ENCODE assay signal across 13 cellular contexts in genomic region chr13:24167666-24168391, GRCh38. TPM values are rescaled to one million over a fixed set of nuclear protein-coding genes. Genes with fewer than 3 reads are reported as not detected.
DNase-seq lines count a peak whose midpoint lies in the region; ATAC-seq and TF ChIP-seq lines count a peak whose summit lies in the region.
"Had no signal": no experiment of that assay in that cellular context is flagged by ENCODE, and none has a peak within 500 bp of the region (broad histone marks: within the 10 kb centered on the region; RNA-seq: fewer than 3 reads in every experiment).

No MANE protein-coding gene starts in this region.

- H3K4me3 ChIP-seq in IMR-90 (ENCODE audit: insufficient read depth, low read depth, low read length) = no peak overlapping the region
- H3K4me3 ChIP-seq: gastrocnemius medialis, psoas muscle had no signal

- no peaks in the 10 kb centered on the region for H3K9me3 Mint-ChIP-seq in activated naive CD8-positive, alpha-beta T cell treated with anti-CD3 and anti-CD28 coated beads, Interleukin-2, amount 50 U/mL, for 24 hours
- no peaks in the 10 kb centered on the region for H3K9me3 Mint-ChIP-seq in stimulated activated effector memory CD8-positive, alpha-beta T cell treated with anti-CD3 and anti-CD28 coated beads, Interleukin-12 subunit alpha, Interleukin-12 subunit beta, amount 100 ng/mL, for 72 hours

- ATAC-seq in IMR-90 (ENCODE audit: low read depth) (no peak), HG03442 (IDR thresholded peaks at IDR 0.05; ENCODE audit: unreplicated experiment) (no peak)
- ATAC-seq in activated naive CD8-positive, alpha-beta T cell treated with anti-CD3 and anti-CD28 coated beads, Interleukin-2, amount 50 U/mL, for 24 hours = no peak
- no peak for ATAC-seq in stimulated activated effector memory CD8-positive, alpha-beta T cell treated with anti-CD3 and anti-CD28 coated beads, Interleukin-12 subunit alpha, Interleukin-12 subunit beta, amount 100 ng/mL, for 72 hours
- ATAC-seq: gastrocnemius medialis, left ventricle myocardium superior, psoas muscle had no signal

- peak overlapping the region; percentile 60 for H3K27ac Mint-ChIP-seq in activated naive CD8-positive, alpha-beta T cell treated with anti-CD3 and anti-CD28 coated beads, Interleukin-2, amount 50 U/mL, for 24 hours
- H3K27ac Mint-ChIP-seq in stimulated activated effector memory CD8-positive, alpha-beta T cell treated with anti-CD3 and anti-CD28 coated beads, Interleukin-12 subunit alpha, Interleukin-12 subunit beta, amount 100 ng/mL, for 72 hours = peak overlapping the region; percentile 70

- H3K56ac ChIP-seq in IMR-90 (ENCODE audit: extremely low read depth, insufficient read depth, low read length) = no peak overlapping the region

- H3K36me3 ChIP-seq in IMR-90 (ENCODE audit: control insufficient read depth, insufficient read depth, low read length) = peaks cover 7% of the 10 kb centered on the region
- H3K36me3 ChIP-seq: gastrocnemius medialis had no signal

- no peak overlapping the region for H2AK9ac ChIP-seq in IMR-90 (replicated peaks; ENCODE audit: low read depth, low read length, poor library complexity)

- TF ChIP-seq POLR2A in IMR-90 (IDR thresholded peaks at IDR 0.05; ENCODE audit: low read depth, low read length) = no peak

- H3K9ac ChIP-seq in IMR-90 (ENCODE audit: low read depth, low read length) = no peak overlapping the region

- no peak overlapping the region for H4K91ac ChIP-seq in IMR-90 (ENCODE audit: insufficient read depth, low read depth, low read length)

- H3K4ac ChIP-seq in IMR-90 (ENCODE audit: low read depth, low read length) = no peak overlapping the region

- no peak overlapping the region for H3K4me3 Mint-ChIP-seq in activated naive CD8-positive, alpha-beta T cell treated with anti-CD3 and anti-CD28 coated beads, Interleukin-2, amount 50 U/mL, for 24 hours
- peak overlapping the region; percentile 31 for H3K4me3 Mint-ChIP-seq in stimulated activated effector memory CD8-positive, alpha-beta T cell treated with anti-CD3 and anti-CD28 coated beads, Interleukin-12 subunit alpha, Interleukin-12 subunit beta, amount 100 ng/mL, for 72 hours

- no peak overlapping the region for H2BK120ac ChIP-seq in IMR-90 (ENCODE audit: low read depth, low read length)

- in situ Hi-C loops in IMR-90 (cut with MboI; ENCODE audit: low sequenced_read_pairs) = no loop called here

- no peak overlapping the region for H2BK20ac ChIP-seq in IMR-90 (ENCODE audit: low read depth, low read length)

- H2BK15ac ChIP-seq in IMR-90 (ENCODE audit: low read depth, low read length) = no peak overlapping the region

- no peaks in the 10 kb centered on the region for H3K27me3 ChIP-seq in IMR-90 (ENCODE audit: control insufficient read depth, insufficient read depth, low read length)

- no peak overlapping the region for H3K27ac ChIP-seq in IMR-90 (ENCODE audit: insufficient read depth, low read length)
- H3K27ac ChIP-seq: gastrocnemius medialis, psoas muscle had no signal

- H3K4me1 ChIP-seq in IMR-90 (ENCODE audit: control insufficient read depth, insufficient read depth, low read length) = peaks cover 15% of the 10 kb centered on the region
- H3K4me1 ChIP-seq: gastrocnemius medialis, psoas muscle had no signal

- DNase-seq in IMR-90 (no peak), globus pallidus (ENCODE audit: low spot score) (peak; percentile 68), CD1c-positive myeloid dendritic cell (ENCODE audit: extremely low spot score) (no peak), NCI-H2107 treated with DMSO at 0.1 percent for 48 hours (lab: John Stamatoyannopoulos, UW; ENCODE audit: unreplicated experiment) (no peak)
- no peak for DNase-seq in activated naive CD8-positive, alpha-beta T cell treated with anti-CD3 and anti-CD28 coated beads, Interleukin-2, amount 50 U/mL, for 24 hours
- DNase-seq in stimulated activated effector memory CD8-positive, alpha-beta T cell treated with anti-CD3 and anti-CD28 coated beads, Interleukin-12 subunit alpha, Interleukin-12 subunit beta, amount 100 ng/mL, for 72 hours (ENCODE audit: low spot score in 2 of 2) = no peak
- DNase-seq: gastrocnemius medialis, left ventricle myocardium superior, NCI-H1417, psoas muscle, Right ventricle myocardium superior, T-helper 2 cell had no signal

- no peaks in the 10 kb centered on the region for H3K27me3 Mint-ChIP-seq in activated naive CD8-positive, alpha-beta T cell treated with anti-CD3 and anti-CD28 coated beads, Interleukin-2, amount 50 U/mL, for 24 hours

- no peaks in the 10 kb centered on the region for H3K9me3 ChIP-seq in IMR-90 (ENCODE audit: control insufficient read depth, insufficient read depth, low read length)
- H3K9me3 ChIP-seq: gastrocnemius medialis, psoas muscle had no signal

- H2AK5ac ChIP-seq in IMR-90 (ENCODE audit: low read depth, low read length) = no peak overlapping the region

- dilution Hi-C loops in IMR-90 (cut with HindIII; ENCODE audit: low sequenced_read_pairs, unreplicated experiment) = no loop called here

- no peak for TF ChIP-seq CTCF in IMR-90 (conservative IDR thresholded peaks at IDR 0.05; ENCODE audit: low read depth, low read length)

- POLR2A ChIA-PET in IMR-90 (lab: Charles Lee; ENCODE audit: unreplicated experiment) = interaction anchor here (1.0 kb wide), 1 partner anchor 21 kb away, joined by 4 read pairs; no protein-coding TSS in a partner anchor

- peaks cover 63 to 79% of the 10 kb centered on the region in 2 experiments for H3K79me1 ChIP-seq in IMR-90 (ENCODE audit: low read depth in 1 of 2, low read length in 2 of 2)

- intact Hi-C loops in IMR-90 (cut with micrococcal nuclease) = no loop called here

- peaks cover 34% of the 10 kb centered on the region for H3K9me1 ChIP-seq in IMR-90 (ENCODE audit: insufficient read depth, low read length)

- TF ChIP-seq RAD21 in IMR-90 (IDR thresholded peaks at IDR 0.05; ENCODE audit: low read length) = no peak

- no peak overlapping the region for H3K23ac ChIP-seq in IMR-90 (ENCODE audit: low read depth, low read length)

- CTCF ChIA-PET in IMR-90 (lab: Yijun Ruan, JAX) = no interaction called here

- H4K8ac ChIP-seq in IMR-90 (ENCODE audit: low read depth in 2 of 2, low read length in 2 of 2) = no peak overlapping the region

- no peak overlapping the region for H2BK5ac ChIP-seq in IMR-90 (ENCODE audit: low read depth, low read length, poor library complexity, severe bottlenecking)

- H3K4me1 Mint-ChIP-seq in activated naive CD8-positive, alpha-beta T cell treated with anti-CD3 and anti-CD28 coated beads, Interleukin-2, amount 50 U/mL, for 24 hours = peaks cover 37% of the 10 kb centered on the region
- H3K4me1 Mint-ChIP-seq in stimulated activated effector memory CD8-positive, alpha-beta T cell treated with anti-CD3 and anti-CD28 coated beads, Interleukin-12 subunit alpha, Interleukin-12 subunit beta, amount 100 ng/mL, for 72 hours = peaks cover 68% of the 10 kb centered on the region

- no peak overlapping the region for H4K5ac ChIP-seq in IMR-90 (ENCODE audit: low read depth, low read length)

- no peak overlapping the region for H3K4me2 ChIP-seq in IMR-90 (ENCODE audit: low read depth, low read length)

- BruUV-seq in IMR-90 (replicated peaks; lab: Mats Ljungman, UMichigan) = no TSS peak

- no peak overlapping the region for H3K14ac ChIP-seq in IMR-90 (replicated peaks; ENCODE audit: low read depth, low read length)

- no peak overlapping the region for H3K18ac ChIP-seq in IMR-90 (ENCODE audit: low read depth, low read length)

- WGBS in IMR-90 (ENCODE audit: extremely low coverage in 2 of 2, insufficient read length in 1 of 2), 2 experiments = 80% methylated on average over 1 of the region's 6 CpGs; no CpG with 5 or more reads in 1 of the 2 experiments

- peaks cover 33% of the 10 kb centered on the region; the same call in 1 of the 2 replicates for H4K20me1 ChIP-seq in IMR-90 (ENCODE audit: insufficient read depth, low read length)

- no peak overlapping the region for H2AFZ ChIP-seq in IMR-90 (replicated peaks; ENCODE audit: low read length, poor library complexity)

- H3K36me3 Mint-ChIP-seq in activated naive CD8-positive, alpha-beta T cell treated with anti-CD3 and anti-CD28 coated beads, Interleukin-2, amount 50 U/mL, for 24 hours (ENCODE audit: low read depth) = peaks cover 28% of the 10 kb centered on the region
- H3K36me3 Mint-ChIP-seq in stimulated activated effector memory CD8-positive, alpha-beta T cell treated with anti-CD3 and anti-CD28 coated beads, Interleukin-12 subunit alpha, Interleukin-12 subunit beta, amount 100 ng/mL, for 72 hours = peaks cover 26% of the 10 kb centered on the region

TF ChIP-seq in IMR-90, 13 proteins besides CTCF, POLR2A, EP300 and RAD21:
- no peak for TF ChIP-seq BHLHE40 (IDR thresholded peaks at IDR 0.05; ENCODE audit: low read depth, low read length)
- no peak for TF ChIP-seq RCOR1 (IDR thresholded peaks at IDR 0.05; ENCODE audit: insufficient replicate concordance, low read length)
- 0 out of 2 replicates have a peak, but pooled peaks have one; percentile 15 for TF ChIP-seq CEBPB (IDR thresholded peaks at IDR 0.05; ENCODE audit: low read depth, low read length)

RNA-seq across cellular contexts. Expression of gene SPATA13, which starts 7.3 kb away (rescaled TPM):
- 11.4 and 12.5 TPM in 2 replicates for total RNA-seq in IMR-90 (2012; rRNA removed)
- polyA plus RNA-seq in IMR-90 (2012; rRNA removed) = 8.4 and 10.5 TPM in 2 replicates
- 4.7 and 5.1 TPM in 2 replicates for polyA plus RNA-seq in IMR-90 (2012; cell fraction: cytosol; rRNA removed)
- 28.6 and 38.1 TPM in 2 replicates for polyA plus RNA-seq in IMR-90 (2012; cell fraction: nucleus; rRNA removed; ENCODE audit: low replicate concordance)
